In the genomic region with DNA sequence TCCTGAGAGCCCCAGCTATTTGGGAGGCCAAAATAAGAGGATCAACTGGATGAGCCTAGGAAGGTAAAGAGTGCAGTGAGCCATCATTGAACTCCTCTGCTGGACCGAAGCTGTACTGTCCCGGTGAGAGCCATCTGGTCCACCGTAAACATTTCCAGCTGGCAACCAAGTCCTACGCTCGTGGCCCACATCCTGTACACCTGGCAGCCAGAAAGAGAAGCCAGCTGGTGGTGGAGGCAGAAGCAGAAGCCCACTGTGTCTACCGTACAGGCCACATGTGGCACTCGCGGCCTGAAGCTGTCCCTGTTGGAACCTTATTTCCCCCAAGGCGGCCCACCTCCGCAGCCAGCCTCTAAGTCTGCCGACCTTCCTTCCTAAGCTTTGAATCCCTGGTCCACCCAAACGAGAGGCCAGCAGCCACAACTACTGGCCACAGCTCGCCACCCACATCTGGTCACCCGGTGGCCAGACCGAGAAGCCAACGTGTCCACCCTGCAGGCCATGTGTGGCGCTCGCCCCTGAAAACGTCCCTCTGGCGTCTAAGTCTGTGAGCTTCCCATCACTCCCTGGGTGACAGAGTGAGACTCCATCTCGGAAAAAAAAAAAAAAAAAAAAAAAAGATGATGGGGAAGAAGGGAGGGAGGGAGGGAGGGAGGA, we compare ENCODE assay signal across 23 cellular contexts. TPM values are rescaled to one million over a fixed set of nuclear protein-coding genes. Genes with fewer than 3 reads are reported as not detected.
DNase-seq lines count a peak whose midpoint lies in the region; ATAC-seq and TF ChIP-seq lines count a peak whose summit lies in the region.
"Had no signal": no experiment of that assay in that cellular context is flagged by ENCODE, and none has a peak within 500 bp of the region (broad histone marks: within the 10 kb centered on the region; RNA-seq: fewer than 3 reads in every experiment).

No MANE protein-coding gene starts in this region.

- peak overlapping the region; percentile 37; the same call in 1 of the 2 replicates for H3K27ac ChIP-seq in SU-DHL-6 (ENCODE audit: low read depth, low read length)
- H3K27ac ChIP-seq: upper lobe of left lung had no signal

- H3K4me2 ChIP-seq in SU-DHL-6 (ENCODE audit: low read depth, low read length, poor library complexity, severe bottlenecking) = peak overlapping the region; percentile 14

- TF ChIP-seq CTCF in Caco-2 (IDR thresholded peaks at IDR 0.05; ENCODE audit: insufficient read depth in 1 of 2, low read depth in 1 of 2, low read length in 1 of 2, severe bottlenecking in 1 of 2, unreplicated experiment in 1 of 2) (no peak), SU-DHL-6 (IDR thresholded peaks at IDR 0.05; ENCODE audit: insufficient read depth, low read length, poor library complexity, severe bottlenecking) (no peak), mucosa of descending colon (IDR thresholded peaks at IDR 0.05) (no peak), mesothelial cell of epicardium (IDR thresholded peaks at IDR 0.05; ENCODE audit: unreplicated experiment) (no peak)

- H3K27ac Mint-ChIP-seq in Caco-2 (ENCODE audit: unreplicated experiment) = peak overlapping the region; percentile 17
- no peak overlapping the region for H3K27ac Mint-ChIP-seq in mesothelial cell of epicardium
- H3K27ac Mint-ChIP-seq: activated CD4-positive, alpha-beta T cell treated with anti-CD3 and anti-CD28 coated beads for 36 hours; activated naive CD4-positive, alpha-beta T cell treated with anti-CD3 and anti-CD28 coated beads, Interleukin-2, amount 10 ng/mL, durations not matched to agents 7 days and 5 days; activated T-cell treated with anti-CD3 and anti-CD28 coated beads, Interleukin-2, amount 50 U/mL, for 72 hours had no signal

- ATAC-seq in mucosa of descending colon = peak; percentile 61
- ATAC-seq in GM18511 (IDR thresholded peaks at IDR 0.05; ENCODE audit: unreplicated experiment) = no peak
- no peak for ATAC-seq in GM18909 (IDR thresholded peaks at IDR 0.05; ENCODE audit: poor library complexity, unreplicated experiment)
- no peak for ATAC-seq in GM21619 (IDR thresholded peaks at IDR 0.05; ENCODE audit: unreplicated experiment)
- ATAC-seq: activated CD4-positive, alpha-beta T cell treated with anti-CD3 and anti-CD28 coated beads for 36 hours; activated T-cell treated with anti-CD3 and anti-CD28 coated beads, Interleukin-2, amount 50 U/mL, for 72 hours; HCT116; stimulated activated naive CD8-positive, alpha-beta T cell treated with anti-CD3 and anti-CD28 coated beads, Interleukin-15, amount 100 ng/mL, for 72 hours had no signal

- no peak overlapping the region for H3K9ac ChIP-seq in SU-DHL-6 (ENCODE audit: low read length)

- H3F3A ChIP-seq in SU-DHL-6 (ENCODE audit: insufficient read depth) = peaks cover 1% of the 10 kb centered on the region; the same call in 1 of the 2 replicates

- H3K27me3 ChIP-seq in Caco-2 (replicated peaks; ENCODE audit: control insufficient read depth, insufficient read depth, low read length) (no peaks in the 10 kb centered on the region), SU-DHL-6 (ENCODE audit: low read length) (no peaks in the 10 kb centered on the region)
- H3K27me3 ChIP-seq: upper lobe of left lung had no signal

- H3K4me3 ChIP-seq in Caco-2 (ENCODE audit: low read depth, low read length) = no peak overlapping the region
- H3K4me3 ChIP-seq in SU-DHL-6 (ENCODE audit: insufficient read depth, low read length, poor library complexity, severe bottlenecking) = no peak overlapping the region
- no peak overlapping the region for H3K4me3 ChIP-seq in mucosa of descending colon
- H3K4me3 ChIP-seq: upper lobe of left lung had no signal

- intact Hi-C loops in Caco-2 (cut with micrococcal nuclease; ENCODE audit: unreplicated experiment) (no loop called here), mucosa of descending colon (cut with DNase I, micrococcal nuclease) (no loop called here)

- CTCF ChIA-PET in Caco-2 (lab: Charles Lee) = no interaction called here

- no peaks in the 10 kb centered on the region for H3K9me2 ChIP-seq in SU-DHL-6 (replicated peaks; ENCODE audit: insufficient read depth, low read length)

- H3K27me3 Mint-ChIP-seq in Caco-2 (ENCODE audit: insufficient read depth, unreplicated experiment) (no peaks in the 10 kb centered on the region), mesothelial cell of epicardium (ENCODE audit: low read depth) (no peaks in the 10 kb centered on the region)
- H3K27me3 Mint-ChIP-seq: activated naive CD4-positive, alpha-beta T cell treated with anti-CD3 and anti-CD28 coated beads, Interleukin-2, amount 10 ng/mL, durations not matched to agents 7 days and 5 days had no signal

- POLR2A ChIA-PET in Caco-2 (lab: Charles Lee) = no interaction called here

- DNase-seq in Caco-2 (no peak), NAMALWA (ENCODE audit: low spot score) (peak; percentile 80), mucosa of descending colon (peak; percentile 51 to 58 (median 57)), mesothelial cell of epicardium (ENCODE audit: low spot score in 2 of 2, unreplicated experiment in 2 of 2) (no peak)
- DNase-seq: activated CD4-positive, alpha-beta T cell treated with anti-CD3 and anti-CD28 coated beads for 36 hours; activated naive CD4-positive, alpha-beta T cell treated with anti-CD3 and anti-CD28 coated beads, Interleukin-2, amount 10 ng/mL, durations not matched to agents 7 days and 5 days; activated T-cell treated with anti-CD3 and anti-CD28 coated beads, Interleukin-2, amount 50 U/mL, for 72 hours; aorta; foreskin melanocyte; GDM1; kidney; naive B cell; NCI-H1417; NCI-H69; OCI-M1; stimulated activated CD4-positive, alpha-beta T cell treated with anti-CD3 and anti-CD28 coated beads, Interleukin-4, amount 100 ng/mL, for 4 hours; stimulated activated naive CD8-positive, alpha-beta T cell treated with anti-CD3 and anti-CD28 coated beads, Interleukin-15, amount 100 ng/mL, for 72 hours had no signal

- H3K36me3 Mint-ChIP-seq in Caco-2 (ENCODE audit: insufficient read depth, unreplicated experiment) = no peaks in the 10 kb centered on the region
- no peaks in the 10 kb centered on the region for H3K36me3 Mint-ChIP-seq in mesothelial cell of epicardium
- H3K36me3 Mint-ChIP-seq: naive B cell had no signal

- peaks cover 9% of the 10 kb centered on the region for H3K9me3 Mint-ChIP-seq in Caco-2 (ENCODE audit: unreplicated experiment)
- H3K9me3 Mint-ChIP-seq in mesothelial cell of epicardium = no peaks in the 10 kb centered on the region
- H3K9me3 Mint-ChIP-seq: stimulated activated naive CD8-positive, alpha-beta T cell treated with anti-CD3 and anti-CD28 coated beads, Interleukin-15, amount 100 ng/mL, for 72 hours had no signal

- H3K79me2 ChIP-seq in SU-DHL-6 (ENCODE audit: insufficient read depth, low read length) = no peaks in the 10 kb centered on the region

- H3K4me1 ChIP-seq in Caco-2 = no peaks in the 10 kb centered on the region
- peaks cover 18% of the 10 kb centered on the region for H3K4me1 ChIP-seq in mucosa of descending colon (ENCODE audit: low read depth)
- H3K4me1 ChIP-seq: upper lobe of left lung had no signal

- H3K9me3 ChIP-seq in Caco-2 (no peaks in the 10 kb centered on the region), SU-DHL-6 (ENCODE audit: insufficient read depth, low read length) (no peaks in the 10 kb centered on the region), mucosa of descending colon (no peaks in the 10 kb centered on the region)
- H3K9me3 ChIP-seq: upper lobe of left lung had no signal

- BruUV-seq in Caco-2 (replicated peaks; lab: Mats Ljungman, UMichigan) = no TSS peak

- H3K4me3 Mint-ChIP-seq in Caco-2 (ENCODE audit: unreplicated experiment) = no peak overlapping the region
- no peak overlapping the region for H3K4me3 Mint-ChIP-seq in mesothelial cell of epicardium
- H3K4me3 Mint-ChIP-seq: activated CD4-positive, alpha-beta T cell treated with anti-CD3 and anti-CD28 coated beads for 36 hours; activated naive CD4-positive, alpha-beta T cell treated with anti-CD3 and anti-CD28 coated beads, Interleukin-2, amount 10 ng/mL, durations not matched to agents 7 days and 5 days; activated T-cell treated with anti-CD3 and anti-CD28 coated beads, Interleukin-2, amount 50 U/mL, for 72 hours; stimulated activated naive CD8-positive, alpha-beta T cell treated with anti-CD3 and anti-CD28 coated beads, Interleukin-15, amount 100 ng/mL, for 72 hours had no signal

- no peak overlapping the region for H2AFZ ChIP-seq in SU-DHL-6 (ENCODE audit: low read depth, low read length, severe bottlenecking)

- H3K4me1 Mint-ChIP-seq in Caco-2 (ENCODE audit: low read depth, unreplicated experiment) (peaks cover 7% of the 10 kb centered on the region), mesothelial cell of epicardium (no peaks in the 10 kb centered on the region)
- H3K4me1 Mint-ChIP-seq: activated naive CD4-positive, alpha-beta T cell treated with anti-CD3 and anti-CD28 coated beads, Interleukin-2, amount 10 ng/mL, durations not matched to agents 7 days and 5 days; stimulated activated naive CD8-positive, alpha-beta T cell treated with anti-CD3 and anti-CD28 coated beads, Interleukin-15, amount 100 ng/mL, for 72 hours had no signal

- H3K36me3 ChIP-seq in Caco-2 (ENCODE audit: control insufficient read depth, insufficient read depth, low read length) (no peaks in the 10 kb centered on the region), SU-DHL-6 (ENCODE audit: low read length) (no peaks in the 10 kb centered on the region), mucosa of descending colon (ENCODE audit: low read depth) (no peaks in the 10 kb centered on the region)
- H3K36me3 ChIP-seq: upper lobe of left lung had no signal

- H4K20me1 ChIP-seq in SU-DHL-6 (ENCODE audit: low read depth, low read length) = no peaks in the 10 kb centered on the region

RNA-seq across cellular contexts. Expression of gene ZNF91, which starts 14.2 kb away (rescaled TPM):
- total RNA-seq in Caco-2 (2022) = 22.6 and 23.7 TPM in 2 replicates
- 100 to 1,000 TPM in 1 of 3 donors, 10 to 100 TPM in 2; 77.3 to 140 (median 81.8) TPM for total RNA-seq in mucosa of descending colon
- total RNA-seq in mesothelial cell of epicardium = 165 to 169 TPM (median 165 TPM) in 3 replicates

Comparison
In these comparisons a context has a peak if more than half of its experiments do, and no peak if none do; other contexts are left out.
1. DNase-seq: peak in NAMALWA (single experiment) and mucosa of descending colon (3 of 3); none in Caco-2 (0 of 2) and mesothelial cell of epicardium (0 of 2).